ENCODE assay signal across 8 cellular contexts in genomic region chr16:73036074-73036826, GRCh38. TPM values are rescaled to one million over a fixed set of nuclear protein-coding genes. Genes with fewer than 3 reads are reported as not detected.
DNase-seq lines count a peak whose midpoint lies in the region; ATAC-seq and TF ChIP-seq lines count a peak whose summit lies in the region.

No MANE protein-coding gene starts in this region.

- H3K9ac ChIP-seq in iPS-15b (ENCODE audit: low read depth, low read length) (no peak overlapping the region), PC-3 (ENCODE audit: low read length) (no peak overlapping the region)

- peaks cover 95% of the 10 kb centered on the region for H3K79me2 ChIP-seq in PC-3 (ENCODE audit: low read length)

- H3K36me3 ChIP-seq in iPS-15b (ENCODE audit: control insufficient read depth, insufficient read depth, low read length) (no peaks in the 10 kb centered on the region), PC-3 (ENCODE audit: low read depth, low read length) (no peaks in the 10 kb centered on the region)

- no peak overlapping the region for H3K27ac ChIP-seq in PC-3 (ENCODE audit: low read length)

- CTCF ChIA-PET in PC-3 (lab: Charles Lee): no interaction called here

- intact Hi-C loops in PC-3 (cut with micrococcal nuclease): no loop called here

- peak overlapping the region; percentile 31 for H3K4me3 ChIP-seq in iPS-15b (ENCODE audit: low read depth, low read length)
- no peak overlapping the region for H3K4me3 ChIP-seq in PC-3 (ENCODE audit: low read length)

- H4K20me1 ChIP-seq in PC-3 (ENCODE audit: low read length): no peaks in the 10 kb centered on the region

- POLR2A ChIA-PET in PC-3 (lab: Charles Lee; ENCODE audit: unreplicated experiment): no interaction called here

- DNase-seq in stimulated activated naive CD8-positive, alpha-beta T cell treated with anti-CD3 and anti-CD28 coated beads, Interleukin-15, amount 100 ng/mL, for 72 hours: no peak
- no peak for DNase-seq in PC-3
- no peak for DNase-seq in putamen (ENCODE audit: low spot score)
- DNase-seq in NCI-H2107 treated with DMSO at 0.1 percent for 48 hours (lab: John Stamatoyannopoulos, UW; ENCODE audit: unreplicated experiment): no peak
- DNase-seq in mesenteric fat pad (ENCODE audit: low spot score): no peak

- no peak for TF ChIP-seq CTCF in PC-3 (conservative IDR thresholded peaks at IDR 0.05; ENCODE audit: low read depth, low read length)

- H3K27me3 ChIP-seq in iPS-15b (ENCODE audit: control insufficient read depth, insufficient read depth, low read length): peaks cover 76% of the 10 kb centered on the region
- H3K27me3 ChIP-seq in PC-3 (ENCODE audit: low read length): no peaks in the 10 kb centered on the region

- peaks cover 27% of the 10 kb centered on the region for H3K4me1 Mint-ChIP-seq in stimulated activated naive CD8-positive, alpha-beta T cell treated with anti-CD3 and anti-CD28 coated beads, Interleukin-15, Interleukin-2, amounts not matched to agents 100 ng/mL and 50 ng/mL, for 24 hours (ENCODE audit: low read depth)
- H3K4me1 Mint-ChIP-seq in stimulated activated naive CD8-positive, alpha-beta T cell treated with anti-CD3 and anti-CD28 coated beads, Interleukin-15, amount 100 ng/mL, for 72 hours: peaks cover 5% of the 10 kb centered on the region

- no peak overlapping the region for H2AFZ ChIP-seq in PC-3 (ENCODE audit: low read length)

- no peak overlapping the region for H3K27ac Mint-ChIP-seq in stimulated activated naive CD8-positive, alpha-beta T cell treated with anti-CD3 and anti-CD28 coated beads, Interleukin-15, Interleukin-2, amounts not matched to agents 100 ng/mL and 50 ng/mL, for 24 hours
- H3K27ac Mint-ChIP-seq in stimulated activated naive CD8-positive, alpha-beta T cell treated with anti-CD3 and anti-CD28 coated beads, Interleukin-15, amount 100 ng/mL, for 72 hours: no peak overlapping the region

- no peak overlapping the region for H3K4me2 ChIP-seq in PC-3 (ENCODE audit: low read length)

- no peaks in the 10 kb centered on the region for H3K9me2 ChIP-seq in PC-3 (replicated peaks; ENCODE audit: low read length)

- H3K9me3 ChIP-seq in iPS-15b (ENCODE audit: control insufficient read depth, insufficient read depth, low read length): no peaks in the 10 kb centered on the region
- H3K9me3 ChIP-seq in PC-3 (ENCODE audit: low read length): no peaks in the 10 kb centered on the region

- H3K4me3 Mint-ChIP-seq in stimulated activated naive CD8-positive, alpha-beta T cell treated with anti-CD3 and anti-CD28 coated beads, Interleukin-15, Interleukin-2, amounts not matched to agents 100 ng/mL and 50 ng/mL, for 24 hours: peak overlapping the region; percentile 11
- no peak overlapping the region for H3K4me3 Mint-ChIP-seq in stimulated activated naive CD8-positive, alpha-beta T cell treated with anti-CD3 and anti-CD28 coated beads, Interleukin-15, amount 100 ng/mL, for 72 hours

- H3K36me3 Mint-ChIP-seq in stimulated activated naive CD8-positive, alpha-beta T cell treated with anti-CD3 and anti-CD28 coated beads, Interleukin-15, Interleukin-2, amounts not matched to agents 100 ng/mL and 50 ng/mL, for 24 hours (ENCODE audit: low read depth): no peaks in the 10 kb centered on the region

- no peaks in the 10 kb centered on the region for H3F3A ChIP-seq in PC-3 (ENCODE audit: low read length, unreplicated experiment)

- ATAC-seq in stimulated activated naive CD8-positive, alpha-beta T cell treated with anti-CD3 and anti-CD28 coated beads, Interleukin-15, amount 100 ng/mL, for 72 hours: no peak
- ATAC-seq in HG03108 (IDR thresholded peaks at IDR 0.05; ENCODE audit: unreplicated experiment) (peak; percentile 76), PC-3 (no peak)

- peaks cover 18% of the 10 kb centered on the region for H3K27me3 Mint-ChIP-seq in stimulated activated naive CD8-positive, alpha-beta T cell treated with anti-CD3 and anti-CD28 coated beads, Interleukin-15, Interleukin-2, amounts not matched to agents 100 ng/mL and 50 ng/mL, for 24 hours
- H3K27me3 Mint-ChIP-seq in stimulated activated naive CD8-positive, alpha-beta T cell treated with anti-CD3 and anti-CD28 coated beads, Interleukin-15, amount 100 ng/mL, for 72 hours: peaks cover 63% of the 10 kb centered on the region

- no TSS peak for BruUV-seq in PC-3 (replicated peaks; lab: Mats Ljungman, UMichigan)

- H3K4me1 ChIP-seq in iPS-15b (ENCODE audit: control insufficient read depth, insufficient read depth, low read length) (peaks cover 58% of the 10 kb centered on the region), PC-3 (ENCODE audit: insufficient read depth, low read length) (peaks cover 9% of the 10 kb centered on the region; the same call in 1 of the 2 replicates)

- no peaks in the 10 kb centered on the region for H3K9me3 Mint-ChIP-seq in stimulated activated naive CD8-positive, alpha-beta T cell treated with anti-CD3 and anti-CD28 coated beads, Interleukin-15, Interleukin-2, amounts not matched to agents 100 ng/mL and 50 ng/mL, for 24 hours
- H3K9me3 Mint-ChIP-seq in stimulated activated naive CD8-positive, alpha-beta T cell treated with anti-CD3 and anti-CD28 coated beads, Interleukin-15, amount 100 ng/mL, for 72 hours: no peaks in the 10 kb centered on the region

RNA-seq across cellular contexts. Expression of gene ZFHX3, which starts 11.7 kb away (rescaled TPM):
- total RNA-seq in PC-3 (2014; rRNA removed) (3.5 and 4.5 TPM in 2 replicates), mesenteric fat pad (28.8 TPM)
